ENCODE assay signal across 18 cellular contexts in the genomic region with DNA sequence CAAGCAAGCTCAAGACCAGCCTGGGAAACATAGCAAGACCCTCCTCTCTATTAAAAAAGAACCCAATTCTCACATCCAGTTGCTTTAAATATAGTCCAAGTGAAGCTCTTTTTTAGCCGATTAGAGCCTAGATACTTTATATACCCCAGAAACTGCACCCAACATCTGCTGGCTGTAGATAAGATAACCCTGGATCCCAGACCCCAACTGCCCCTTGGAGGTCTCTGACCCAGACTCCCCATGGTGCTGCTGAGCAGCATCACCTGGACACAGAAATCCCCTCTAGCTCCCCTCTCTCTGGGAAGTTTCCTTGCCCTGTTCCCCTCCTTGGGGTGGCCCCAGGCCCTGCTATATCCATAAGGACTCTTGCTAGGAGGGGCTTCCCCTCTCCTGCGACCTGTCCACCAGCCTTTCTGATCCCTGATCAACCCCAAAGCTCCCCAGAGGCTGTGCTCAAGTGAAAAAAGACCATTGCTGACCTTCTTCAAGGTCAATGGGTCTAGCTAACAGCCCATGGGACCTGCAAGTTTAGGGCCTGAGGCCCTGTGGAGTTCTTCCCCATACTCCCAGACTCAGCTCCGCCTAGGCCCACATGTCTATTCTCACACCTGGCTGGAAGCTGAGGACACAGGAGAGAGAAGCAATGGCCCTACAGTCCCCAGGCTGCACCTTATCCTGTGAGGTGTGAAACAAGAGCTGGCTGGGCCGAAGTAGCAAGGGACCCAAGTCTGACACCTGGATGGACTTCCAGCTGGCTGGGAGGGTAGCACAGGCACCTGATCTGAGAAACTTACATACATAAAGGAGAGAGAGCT.
"Had no signal": no experiment of that assay in that cellular context is flagged by ENCODE, and none has a peak within 500 bp of the region (broad histone marks: within the 10 kb centered on the region; RNA-seq: fewer than 3 reads in every experiment).

No MANE protein-coding gene starts in this region.

- H3K4me1 ChIP-seq: prostate gland had no signal

- H3K27ac ChIP-seq: brain microvascular endothelial cell, left lung, prostate gland, skin epidermis, upper lobe of left lung had no signal

- H3K36me3 ChIP-seq: brain microvascular endothelial cell, prostate gland had no signal

- H3K4me3 ChIP-seq: left lung, mucosa of descending colon, prostate gland, skin epidermis, upper lobe of left lung had no signal

- H3K9me3 ChIP-seq: left lung, mucosa of descending colon, prostate gland, upper lobe of left lung had no signal

- H3K4me3 Mint-ChIP-seq: activated naive CD8-positive, alpha-beta T cell treated with anti-CD3 and anti-CD28 coated beads, Interleukin-2, amount 10 ng/mL, durations not matched to agents 7 days and 5 days; activated T-cell treated with anti-CD3 and anti-CD28 coated beads, Interleukin-2, amount 50 U/mL, for 4 hours; dendritic cell treated with granulocyte-macrophage colony-stimulating factor and Interleukin-4, amounts not matched to agents 40 ng/mL and 50 ng/mL, for 4 days; nephron progenitor cell; stimulated activated naive CD8-positive, alpha-beta T cell treated with anti-CD3 and anti-CD28 coated beads, Interleukin-15, Interleukin-2, amounts not matched to agents 100 ng/mL and 50 ng/mL, for 24 hours had no signal

- DNase-seq: activated CD4-positive, alpha-beta T cell treated with anti-CD3 and anti-CD28 coated beads, Interleukin-2, amount 50 U/mL, for 48 hours; activated CD4-positive, CD25-positive, alpha-beta regulatory T cell treated with anti-CD3 and anti-CD28 coated beads, Interleukin-2, amount 50 U/mL, for 72 hours; activated effector memory CD4-positive, alpha-beta T cell treated with anti-CD3 and anti-CD28 coated beads, Interleukin-2, amount 50 U/mL, for 16 hours; activated naive CD8-positive, alpha-beta T cell treated with anti-CD3 and anti-CD28 coated beads, Interleukin-2, amount 10 ng/mL, durations not matched to agents 7 days and 5 days; activated T-cell treated with anti-CD3 and anti-CD28 coated beads, Interleukin-2, amount 50 U/mL, for 4 hours; anterior cingulate cortex; brain microvascular endothelial cell; cerebellar nuclear complex; effector memory CD4-positive, alpha-beta T cell; left lung; mucosa of descending colon; nephron progenitor cell; upper lobe of left lung had no signal

- H3K27me3 ChIP-seq: brain microvascular endothelial cell, left lung, upper lobe of left lung had no signal

- H3K9me3 Mint-ChIP-seq: activated naive CD8-positive, alpha-beta T cell treated with anti-CD3 and anti-CD28 coated beads, Interleukin-2, amount 10 ng/mL, durations not matched to agents 7 days and 5 days; activated T-cell treated with anti-CD3 and anti-CD28 coated beads, Interleukin-2, amount 50 U/mL, for 4 hours; dendritic cell treated with granulocyte-macrophage colony-stimulating factor and Interleukin-4, amounts not matched to agents 40 ng/mL and 50 ng/mL, for 4 days; nephron progenitor cell; stimulated activated naive CD8-positive, alpha-beta T cell treated with anti-CD3 and anti-CD28 coated beads, Interleukin-15, Interleukin-2, amounts not matched to agents 100 ng/mL and 50 ng/mL, for 24 hours had no signal

- H3K27ac Mint-ChIP-seq: activated naive CD8-positive, alpha-beta T cell treated with anti-CD3 and anti-CD28 coated beads, Interleukin-2, amount 10 ng/mL, durations not matched to agents 7 days and 5 days; dendritic cell treated with granulocyte-macrophage colony-stimulating factor and Interleukin-4, amounts not matched to agents 40 ng/mL and 50 ng/mL, for 4 days; nephron progenitor cell; stimulated activated naive CD8-positive, alpha-beta T cell treated with anti-CD3 and anti-CD28 coated beads, Interleukin-15, Interleukin-2, amounts not matched to agents 100 ng/mL and 50 ng/mL, for 24 hours had no signal

- H3K27me3 Mint-ChIP-seq: activated naive CD8-positive, alpha-beta T cell treated with anti-CD3 and anti-CD28 coated beads, Interleukin-2, amount 10 ng/mL, durations not matched to agents 7 days and 5 days; stimulated activated naive CD8-positive, alpha-beta T cell treated with anti-CD3 and anti-CD28 coated beads, Interleukin-15, Interleukin-2, amounts not matched to agents 100 ng/mL and 50 ng/mL, for 24 hours had no signal

- ATAC-seq: activated T-cell treated with anti-CD3 and anti-CD28 coated beads, Interleukin-2, amount 50 U/mL, for 4 hours; left lung; mucosa of descending colon; right cardiac atrium had no signal
